Comparison of ENCODE assay signal across 1 cellular context in the genomic region with DNA sequence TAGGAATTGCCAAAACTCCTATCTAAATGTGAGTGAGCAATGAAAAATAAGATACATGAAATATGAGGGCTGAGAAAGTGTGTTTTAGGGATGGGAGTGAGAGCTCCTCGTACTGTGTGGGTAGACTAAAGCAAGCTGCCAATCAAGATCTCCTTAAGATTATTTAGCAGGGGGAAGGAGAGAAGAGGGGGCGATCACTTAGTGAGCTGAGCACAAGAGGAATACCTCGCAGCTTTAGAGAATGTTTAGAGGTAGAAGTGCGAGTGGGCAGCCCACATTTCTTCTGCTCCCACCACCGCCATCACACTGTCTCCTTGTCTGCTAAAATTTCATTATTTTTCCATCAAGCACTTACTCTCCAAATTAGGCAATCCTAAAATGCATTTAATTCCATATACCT.
TF ChIP-seq lines count a peak whose summit lies in the region.

No MANE protein-coding gene starts in this region.

TF ChIP-seq in GM23338, 12 proteins besides CTCF, POLR2A, EP300 and RAD21 (continued from another document):
- TF ChIP-seq, protein P1, sequence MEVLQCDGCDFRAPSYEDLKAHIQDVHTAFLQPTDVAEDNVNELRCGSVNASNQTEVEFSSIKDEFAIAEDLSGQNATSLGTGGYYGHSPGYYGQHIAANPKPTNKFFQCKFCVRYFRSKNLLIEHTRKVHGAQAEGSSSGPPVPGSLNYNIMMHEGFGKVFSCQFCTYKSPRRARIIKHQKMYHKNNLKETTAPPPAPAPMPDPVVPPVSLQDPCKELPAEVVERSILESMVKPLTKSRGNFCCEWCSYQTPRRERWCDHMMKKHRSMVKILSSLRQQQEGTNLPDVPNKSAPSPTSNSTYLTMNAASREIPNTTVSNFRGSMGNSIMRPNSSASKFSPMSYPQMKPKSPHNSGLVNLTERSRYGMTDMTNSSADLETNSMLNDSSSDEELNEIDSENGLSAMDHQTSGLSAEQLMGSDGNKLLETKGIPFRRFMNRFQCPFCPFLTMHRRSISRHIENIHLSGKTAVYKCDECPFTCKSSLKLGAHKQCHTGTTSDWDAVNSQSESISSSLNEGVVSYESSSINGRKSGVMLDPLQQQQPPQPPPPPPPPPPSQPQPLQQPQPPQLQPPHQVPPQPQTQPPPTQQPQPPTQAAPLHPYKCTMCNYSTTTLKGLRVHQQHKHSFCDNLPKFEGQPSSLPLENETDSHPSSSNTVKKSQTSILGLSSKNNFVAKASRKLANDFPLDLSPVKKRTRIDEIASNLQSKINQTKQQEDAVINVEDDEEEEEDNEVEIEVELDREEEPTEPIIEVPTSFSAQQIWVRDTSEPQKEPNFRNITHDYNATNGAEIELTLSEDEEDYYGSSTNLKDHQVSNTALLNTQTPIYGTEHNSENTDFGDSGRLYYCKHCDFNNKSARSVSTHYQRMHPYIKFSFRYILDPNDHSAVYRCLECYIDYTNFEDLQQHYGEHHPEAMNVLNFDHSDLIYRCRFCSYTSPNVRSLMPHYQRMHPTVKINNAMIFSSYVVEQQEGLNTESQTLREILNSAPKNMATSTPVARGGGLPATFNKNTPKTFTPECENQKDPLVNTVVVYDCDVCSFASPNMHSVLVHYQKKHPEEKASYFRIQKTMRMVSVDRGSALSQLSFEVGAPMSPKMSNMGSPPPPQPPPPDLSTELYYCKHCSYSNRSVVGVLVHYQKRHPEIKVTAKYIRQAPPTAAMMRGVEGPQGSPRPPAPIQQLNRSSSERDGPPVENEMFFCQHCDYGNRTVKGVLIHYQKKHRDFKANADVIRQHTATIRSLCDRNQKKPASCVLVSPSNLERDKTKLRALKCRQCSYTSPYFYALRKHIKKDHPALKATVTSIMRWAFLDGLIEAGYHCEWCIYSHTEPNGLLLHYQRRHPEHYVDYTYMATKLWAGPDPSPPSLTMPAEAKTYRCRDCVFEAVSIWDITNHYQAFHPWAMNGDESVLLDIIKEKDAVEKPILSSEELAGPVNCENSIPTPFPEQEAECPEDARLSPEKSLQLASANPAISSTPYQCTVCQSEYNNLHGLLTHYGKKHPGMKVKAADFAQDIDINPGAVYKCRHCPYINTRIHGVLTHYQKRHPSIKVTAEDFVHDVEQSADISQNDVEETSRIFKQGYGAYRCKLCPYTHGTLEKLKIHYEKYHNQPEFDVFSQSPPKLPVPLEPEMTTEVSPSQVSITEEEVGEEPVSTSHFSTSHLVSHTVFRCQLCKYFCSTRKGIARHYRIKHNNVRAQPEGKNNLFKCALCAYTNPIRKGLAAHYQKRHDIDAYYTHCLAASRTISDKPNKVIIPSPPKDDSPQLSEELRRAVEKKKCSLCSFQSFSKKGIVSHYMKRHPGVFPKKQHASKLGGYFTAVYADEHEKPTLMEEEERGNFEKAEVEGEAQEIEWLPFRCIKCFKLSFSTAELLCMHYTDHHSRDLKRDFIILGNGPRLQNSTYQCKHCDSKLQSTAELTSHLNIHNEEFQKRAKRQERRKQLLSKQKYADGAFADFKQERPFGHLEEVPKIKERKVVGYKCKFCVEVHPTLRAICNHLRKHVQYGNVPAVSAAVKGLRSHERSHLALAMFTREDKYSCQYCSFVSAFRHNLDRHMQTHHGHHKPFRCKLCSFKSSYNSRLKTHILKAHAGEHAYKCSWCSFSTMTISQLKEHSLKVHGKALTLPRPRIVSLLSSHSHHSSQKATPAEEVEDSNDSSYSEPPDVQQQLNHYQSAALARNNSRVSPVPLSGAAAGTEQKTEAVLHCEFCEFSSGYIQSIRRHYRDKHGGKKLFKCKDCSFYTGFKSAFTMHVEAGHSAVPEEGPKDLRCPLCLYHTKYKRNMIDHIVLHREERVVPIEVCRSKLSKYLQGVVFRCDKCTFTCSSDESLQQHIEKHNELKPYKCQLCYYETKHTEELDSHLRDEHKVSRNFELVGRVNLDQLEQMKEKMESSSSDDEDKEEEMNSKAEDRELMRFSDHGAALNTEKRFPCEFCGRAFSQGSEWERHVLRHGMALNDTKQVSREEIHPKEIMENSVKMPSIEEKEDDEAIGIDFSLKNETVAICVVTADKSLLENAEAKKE (CRISPR knock-in tag; IDR thresholded peaks at IDR 0.05), result no peak
- TF ChIP-seq CREB1 (CRISPR knock-in tag; IDR thresholded peaks at IDR 0.05; ENCODE audit: low read depth) (no peak), ZNF331 (CRISPR knock-in tag; IDR thresholded peaks at IDR 0.05; ENCODE audit: low read depth) (no peak)
TF ChIP-seq in GM23338: peak in this region for 0.
